In the genomic region with DNA sequence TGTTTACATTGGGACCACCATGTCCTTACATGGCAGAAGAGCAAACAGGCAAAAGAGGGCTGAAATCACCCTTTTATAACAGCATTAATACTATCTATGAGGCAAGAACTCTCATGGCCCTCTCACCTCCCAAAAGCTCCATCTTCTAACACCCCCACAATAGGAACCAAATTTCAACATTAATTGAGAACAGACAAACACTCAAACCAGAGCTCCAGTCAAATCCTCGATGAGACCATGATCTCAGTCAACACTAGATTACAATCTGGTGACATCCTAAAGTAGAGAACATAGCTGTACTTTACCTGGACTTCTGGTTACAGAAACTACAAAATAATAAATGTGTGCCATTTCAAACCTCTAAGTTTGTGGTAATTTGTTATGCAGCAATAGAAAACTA, we compare ENCODE assay signal across 13 cellular contexts. TPM values are rescaled to one million over a fixed set of nuclear protein-coding genes. Genes with fewer than 3 reads are reported as not detected.
DNase-seq lines count a peak whose midpoint lies in the region; ATAC-seq, FAIRE-seq and TF ChIP-seq lines count a peak whose summit lies in the region.
"Had no signal": no experiment of that assay in that cellular context is flagged by ENCODE, and none has a peak within 500 bp of the region (broad histone marks: within the 10 kb centered on the region; RNA-seq: fewer than 3 reads in every experiment).

No MANE protein-coding gene starts in this region.

- no peaks in the 10 kb centered on the region for H3K36me3 ChIP-seq in liver (ENCODE audit: control insufficient read depth in 4 of 4, insufficient read depth in 3 of 4, low read depth in 1 of 4, low read length in 3 of 4)
- H3K36me3 ChIP-seq in HepG2 (replicated peaks in 1 of 2; ENCODE audit: control insufficient read depth in 1 of 2, insufficient read depth in 2 of 2, low read length in 2 of 2): no peaks in the 10 kb centered on the region
- H3K36me3 ChIP-seq in Peyer's patch: no peaks in the 10 kb centered on the region
- no peaks in the 10 kb centered on the region for H3K36me3 ChIP-seq in naive thymus-derived CD4-positive, alpha-beta T cell (ENCODE audit: control insufficient read depth in 2 of 3, insufficient read depth in 3 of 3, low read length in 3 of 3)
- no peaks in the 10 kb centered on the region for H3K36me3 ChIP-seq in Karpas-422 (ENCODE audit: insufficient read depth, low read length)

- POLR2A ChIA-PET in HepG2 (lab: Yijun Ruan, JAX): no interaction called here
- POLR2A ChIA-PET in naive thymus-derived CD4-positive, alpha-beta T cell (lab: Charles Lee): interaction anchor here (0.7 to 3.2 kb wide), 16 partner anchors 8 to 344 kb away, joined by 3 to 47 read pairs (median 5); a partner anchor contains a TSS

- TF ChIP-seq EP300 in HepG2 (IDR thresholded peaks at IDR 0.05; ENCODE audit: low read depth in 2 of 2, low read length in 2 of 2) (no peak), HepG2 (CRISPR knock-in tag; IDR thresholded peaks at IDR 0.05; ENCODE audit: borderline replicate concordance) (no peak)

- CTCF ChIA-PET in HepG2 (lab: Yijun Ruan, JAX; ENCODE audit: low intra/inter-chr PET ratio, low total read pairs): no interaction called here
- CTCF ChIA-PET in naive thymus-derived CD4-positive, alpha-beta T cell (lab: Charles Lee): interaction anchor here (0.9 to 17.2 kb wide), 9 partner anchors 5 to 216 kb away, joined by 3 to 425 read pairs (median 7); a partner anchor contains a TSS

- ATAC-seq in HepG2: no peak
- ATAC-seq in naive thymus-derived CD4-positive, alpha-beta T cell: peak; percentile 42
- ATAC-seq in HG03439 (IDR thresholded peaks at IDR 0.05; ENCODE audit: unreplicated experiment): no peak

- H3K9me2 ChIP-seq in Karpas-422 (replicated peaks; ENCODE audit: insufficient read depth, low read length): no peaks in the 10 kb centered on the region

- no peak overlapping the region for H3K27ac Mint-ChIP-seq in naive thymus-derived CD4-positive, alpha-beta T cell
- H3K27ac Mint-ChIP-seq: activated CD4-positive, alpha-beta memory T cell treated with anti-CD3 and anti-CD28 coated beads, Interleukin-2, amount 10 ng/mL, durations not matched to agents 7 days and 5 days had no signal

- H3K27me3 ChIP-seq in liver (ENCODE audit: control insufficient read depth in 4 of 4, insufficient read depth in 4 of 4, low read length in 3 of 4) (no peaks in the 10 kb centered on the region), HepG2 (ENCODE audit: control insufficient read depth in 1 of 2, insufficient read depth in 2 of 2, low read length in 2 of 2) (peaks cover 0 to 12% of the 10 kb centered on the region in 2 experiments; a peak in 2 of 5 replicates), Peyer's patch (no peaks in the 10 kb centered on the region), Karpas-422 (ENCODE audit: low read length) (peaks cover 2% of the 10 kb centered on the region; the same call in 1 of the 2 replicates)
- H3K27me3 ChIP-seq in naive thymus-derived CD4-positive, alpha-beta T cell (ENCODE audit: control insufficient read depth in 2 of 2, insufficient read depth in 2 of 2, low read length in 2 of 2): no peaks in the 10 kb centered on the region

- H3K27me3 Mint-ChIP-seq in naive thymus-derived CD4-positive, alpha-beta T cell: no peaks in the 10 kb centered on the region
- H3K27me3 Mint-ChIP-seq: activated CD4-positive, alpha-beta memory T cell treated with anti-CD3 and anti-CD28 coated beads, Interleukin-2, amount 10 ng/mL, durations not matched to agents 7 days and 5 days had no signal

- 62% methylated on average over 1 of the region's 1 CpG for WGBS in liver
- 0% methylated on average over 1 of the region's 1 CpG for WGBS in HepG2 (ENCODE audit: low lambda C conversion rate)

- TF ChIP-seq CTCF in liver (IDR thresholded peaks at IDR 0.05; ENCODE audit: low read depth, low read length, missing input control) (no peak), HepG2 (CRISPR knock-in tag; IDR thresholded peaks at IDR 0.05) (no peak), Peyer's patch (IDR thresholded peaks at IDR 0.05) (no peak)

- H3K4me3 Mint-ChIP-seq in naive thymus-derived CD4-positive, alpha-beta T cell: no peak overlapping the region
- H3K4me3 Mint-ChIP-seq: activated CD4-positive, alpha-beta memory T cell treated with anti-CD3 and anti-CD28 coated beads, Interleukin-2, amount 10 ng/mL, durations not matched to agents 7 days and 5 days had no signal

- H4K20me1 ChIP-seq in HepG2 (ENCODE audit: insufficient read depth, low read length): no peaks in the 10 kb centered on the region
- H4K20me1 ChIP-seq in Karpas-422 (ENCODE audit: insufficient read depth, low read depth, low read length): no peaks in the 10 kb centered on the region

- FAIRE-seq in HepG2 (lab: Jason Lieb, UNC): no peak

- H3K4me1 ChIP-seq in liver (ENCODE audit: control insufficient read depth in 4 of 4, insufficient read depth in 4 of 4, low read length in 3 of 4): peaks cover 0 to 1% (median 0%) of the 10 kb centered on the region in 4 donors
- H3K4me1 ChIP-seq in HepG2 (ENCODE audit: insufficient read depth, low read length): no peaks in the 10 kb centered on the region
- peaks cover 0 to 7% (median 2%) of the 10 kb centered on the region in 4 donors for H3K4me1 ChIP-seq in Peyer's patch
- H3K4me1 ChIP-seq in naive thymus-derived CD4-positive, alpha-beta T cell (ENCODE audit: control insufficient read depth in 2 of 2, insufficient read depth in 2 of 2, low read length in 2 of 2): peaks cover 18 to 37% of the 10 kb centered on the region in 2 donors
- peaks cover 17% of the 10 kb centered on the region for H3K4me1 ChIP-seq in Karpas-422 (ENCODE audit: low read length)

- peaks cover 23 to 46% (median 26%) of the 10 kb centered on the region in 7 donors for H3K4me1 Mint-ChIP-seq in naive thymus-derived CD4-positive, alpha-beta T cell

- H3K4me2 ChIP-seq in HepG2 (ENCODE audit: low read depth, low read length) (no peak overlapping the region), Karpas-422 (ENCODE audit: low read depth, low read length, poor library complexity, severe bottlenecking) (no peak overlapping the region)

- DNase-seq in HepG2 (ENCODE audit: low spot score): no peak
- DNase-seq in Peyer's patch: no peak
- DNase-seq in naive thymus-derived CD4-positive, alpha-beta T cell: no peak
- no peak for DNase-seq in Karpas-422
- DNase-seq in MV-4-11 (lab: John Stamatoyannopoulos, UW): no peak
- DNase-seq in NCI-H526 (lab: John Stamatoyannopoulos, UW): no peak
- DNase-seq: AML-193, SW 1271 had no signal

- peak overlapping the region in 1 of 3 donors; percentile 28 for H3K4me3 ChIP-seq in liver (ENCODE audit: low read depth in 1 of 3, low read length in 3 of 3)
- no peak overlapping the region for H3K4me3 ChIP-seq in HepG2 (replicated peaks in 1 of 3; ENCODE audit: insufficient read depth in 1 of 3, low read depth in 2 of 3, low read length in 3 of 3)
- H3K4me3 ChIP-seq in Peyer's patch: peak overlapping the region; percentile 29 to 51 (median 36)
- peak overlapping the region; percentile 80 for H3K4me3 ChIP-seq in naive thymus-derived CD4-positive, alpha-beta T cell (ENCODE audit: low read length)
- H3K4me3 ChIP-seq in Karpas-422 (ENCODE audit: low read length): no peak overlapping the region

- BruUV-seq in HepG2 (replicated peaks; lab: Mats Ljungman, UMichigan): no TSS peak

- intact Hi-C loops in HepG2 (cut with micrococcal nuclease; ENCODE audit: unreplicated experiment): no loop called here
- intact Hi-C loops in naive thymus-derived CD4-positive, alpha-beta T cell (cut with micrococcal nuclease): loop anchor here (1.0 to 10.0 kb wide), 16 partner anchors 8 to 1062 kb away; a partner anchor contains a TSS

- peaks cover 4 to 20% (median 16%) of the 10 kb centered on the region in 5 donors for H3K36me3 Mint-ChIP-seq in naive thymus-derived CD4-positive, alpha-beta T cell

- in situ Hi-C loops in HepG2 (cut with HindIII; ENCODE audit: extremely low pct_ligation_motif_present, low pct_unique_long_range_greater_than_20kb): no loop called here

- H3K9ac ChIP-seq in liver (ENCODE audit: low read depth in 1 of 2, low read length in 2 of 2): no peak overlapping the region
- H3K9ac ChIP-seq in HepG2 (ENCODE audit: insufficient read depth, low read depth, low read length): no peak overlapping the region
- no peak overlapping the region for H3K9ac ChIP-seq in Karpas-422 (ENCODE audit: low read length)

- H3K79me2 ChIP-seq in HepG2 (ENCODE audit: insufficient read depth, low read length) (no peaks in the 10 kb centered on the region), Karpas-422 (ENCODE audit: low read length) (no peaks in the 10 kb centered on the region)

- H2AFZ ChIP-seq in HepG2 (ENCODE audit: low read length) (no peak overlapping the region), Karpas-422 (ENCODE audit: low read length) (no peak overlapping the region)

- H3K9me3 Mint-ChIP-seq in naive thymus-derived CD4-positive, alpha-beta T cell: peaks cover 0 to 6% (median 0%) of the 10 kb centered on the region in 11 donors
- H3K9me3 Mint-ChIP-seq: activated CD4-positive, alpha-beta memory T cell treated with anti-CD3 and anti-CD28 coated beads, Interleukin-2, amount 10 ng/mL, durations not matched to agents 7 days and 5 days had no signal

- H3K9me3 ChIP-seq in liver (ENCODE audit: control insufficient read depth in 4 of 4, low read length in 3 of 4) (no peaks in the 10 kb centered on the region), HepG2 (ENCODE audit: low read length) (no peaks in the 10 kb centered on the region), Peyer's patch (no peaks in the 10 kb centered on the region), Karpas-422 (ENCODE audit: low read length) (no peaks in the 10 kb centered on the region)
- no peaks in the 10 kb centered on the region for H3K9me3 ChIP-seq in naive thymus-derived CD4-positive, alpha-beta T cell (ENCODE audit: control insufficient read depth in 2 of 3, low read length in 3 of 3)

- TF ChIP-seq RAD21 in liver (IDR thresholded peaks at IDR 0.05) (no peak), HepG2 (CRISPR knock-in tag; IDR thresholded peaks at IDR 0.05) (no peak)

- H3K27ac ChIP-seq in liver (ENCODE audit: low read depth in 1 of 2, low read length in 2 of 2) (peak overlapping the region; percentile 44 to 77), HepG2 (ENCODE audit: extremely low read length, insufficient read depth, low read length) (no peak overlapping the region), Peyer's patch (peak overlapping the region; percentile 75 to 83 (median 79)), Karpas-422 (ENCODE audit: low read length) (no peak overlapping the region)
- peak overlapping the region; percentile 85 for H3K27ac ChIP-seq in naive thymus-derived CD4-positive, alpha-beta T cell (ENCODE audit: low read depth, low read length)

- TF ChIP-seq POLR2A in HepG2 (IDR thresholded peaks at IDR 0.05; ENCODE audit: insufficient read depth in 1 of 2, low read depth in 2 of 2, low read length in 2 of 2): no peak
- TF ChIP-seq POLR2A in Peyer's patch (IDR thresholded peaks at IDR 0.05): no peak

RNA-seq across cellular contexts. Expression of a gene that starts 25.1 kb away (rescaled TPM):
- under 1 TPM in 1 of 2 donors, not detected in 1; under 0.01 TPM for total RNA-seq in liver
- not detected for polyA plus RNA-seq in liver
- not detected in 2 replicates for total RNA-seq in HepG2 (2016; rRNA removed; fragmentation: Illumina TruSeq; extraction: Trizol)
- not detected in 2 replicates for total RNA-seq in HepG2 (2016; cell fraction: cytosol; rRNA removed; fragmentation: Illumina TruSeq; extraction: Trizol; ENCODE audit: low read depth)
- total RNA-seq in HepG2 (2016; cell fraction: insoluble cytoplasmic fraction; rRNA removed; fragmentation: Illumina TruSeq; extraction: Trizol): not detected in 2 replicates
- not detected in 2 replicates for total RNA-seq in HepG2 (2016; cell fraction: membrane; rRNA removed; fragmentation: Illumina TruSeq; extraction: Trizol)
- not detected in 2 replicates for total RNA-seq in HepG2 (2016; cell fraction: nucleus; rRNA removed; fragmentation: Illumina TruSeq; extraction: Trizol)
- polyA plus RNA-seq in HepG2 (2011; rRNA removed): not detected in 2 replicates
- not detected in 2 replicates for polyA plus RNA-seq in HepG2 (2011; cell fraction: cytosol; rRNA removed)
- not detected in 2 replicates for polyA plus RNA-seq in HepG2 (2011; cell fraction: nucleus; rRNA removed)
- not detected in 2 replicates for polyA plus RNA-seq in HepG2 (2012)
- polyA plus RNA-seq in HepG2 (2016; cell fraction: cytosol; fragmentation: Illumina TruSeq; extraction: Trizol; ENCODE audit: low read depth): not detected in 2 replicates
- not detected in 2 replicates for polyA plus RNA-seq in HepG2 (2016; cell fraction: insoluble cytoplasmic fraction; fragmentation: Illumina TruSeq; extraction: Trizol; ENCODE audit: low read depth)
- not detected in 2 replicates for polyA plus RNA-seq in HepG2 (2016; cell fraction: membrane; fragmentation: Illumina TruSeq; extraction: Trizol; ENCODE audit: low read depth)
- not detected in 2 replicates for polyA plus RNA-seq in HepG2 (2016; cell fraction: nucleus; fragmentation: Illumina TruSeq; extraction: Trizol; ENCODE audit: insufficient read depth, low read depth)
- not detected in 2 replicates for polyA minus RNA-seq in HepG2 (2011; rRNA and poly(A)+ RNA removed; ENCODE audit: low replicate concordance)
- polyA minus RNA-seq in HepG2 (2011; cell fraction: cytosol; rRNA and poly(A)+ RNA removed): not detected in 2 replicates
- polyA minus RNA-seq in HepG2 (2011; cell fraction: nucleus; rRNA and poly(A)+ RNA removed): not detected in 2 replicates
- total RNA-seq in Peyer's patch: 1 to 10 TPM in 1 of 4 donors, under 1 TPM in 2, not detected in 1; 0.18 to 1.2 (median 0.85) TPM
- under 1 TPM in 1 of 5 experiments, not detected in 4; 0.15 TPM for total RNA-seq in naive thymus-derived CD4-positive, alpha-beta T cell
- polyA plus RNA-seq in naive thymus-derived CD4-positive, alpha-beta T cell: not detected
- total RNA-seq in Karpas-422 (2014; rRNA removed; shearing (Covaris generic); ENCODE audit: low replicate concordance): 0.22 and 0.48 TPM in 2 replicates
- total RNA-seq: activated CD4-positive, alpha-beta memory T cell treated with anti-CD3 and anti-CD28 coated beads, Interleukin-2, amount 10 ng/mL, durations not matched to agents 7 days and 5 days; myocyte had no signal

RNA-seq across cellular contexts. Expression of a gene that starts 36.2 kb away (rescaled TPM):
- total RNA-seq in liver (not detected), HepG2 (2016; rRNA removed; fragmentation: Illumina TruSeq; extraction: Trizol) (not detected in 2 replicates), Peyer's patch (not detected)
- polyA plus RNA-seq in liver (not detected), HepG2 (2011; rRNA removed) (not detected in 2 replicates)
- total RNA-seq in HepG2 (2016; cell fraction: cytosol; rRNA removed; fragmentation: Illumina TruSeq; extraction: Trizol; ENCODE audit: low read depth): not detected in 2 replicates
- not detected in 2 replicates for total RNA-seq in HepG2 (2016; cell fraction: insoluble cytoplasmic fraction; rRNA removed; fragmentation: Illumina TruSeq; extraction: Trizol)
- not detected in 2 replicates for total RNA-seq in HepG2 (2016; cell fraction: membrane; rRNA removed; fragmentation: Illumina TruSeq; extraction: Trizol)
- total RNA-seq in HepG2 (2016; cell fraction: nucleus; rRNA removed; fragmentation: Illumina TruSeq; extraction: Trizol): not detected in 2 replicates
- polyA plus RNA-seq in HepG2 (2011; cell fraction: cytosol; rRNA removed): not detected in 2 replicates
- not detected in 2 replicates for polyA plus RNA-seq in HepG2 (2011; cell fraction: nucleus; rRNA removed)
- not detected in 2 replicates for polyA plus RNA-seq in HepG2 (2012)
- polyA plus RNA-seq in HepG2 (2016; cell fraction: cytosol; fragmentation: Illumina TruSeq; extraction: Trizol; ENCODE audit: low read depth): not detected in 2 replicates
- not detected in 2 replicates for polyA plus RNA-seq in HepG2 (2016; cell fraction: insoluble cytoplasmic fraction; fragmentation: Illumina TruSeq; extraction: Trizol; ENCODE audit: low read depth)
- polyA plus RNA-seq in HepG2 (2016; cell fraction: membrane; fragmentation: Illumina TruSeq; extraction: Trizol; ENCODE audit: low read depth): not detected in 2 replicates
- not detected in 2 replicates for polyA plus RNA-seq in HepG2 (2016; cell fraction: nucleus; fragmentation: Illumina TruSeq; extraction: Trizol; ENCODE audit: insufficient read depth, low read depth)
- polyA minus RNA-seq in HepG2 (2011; rRNA and poly(A)+ RNA removed; ENCODE audit: low replicate concordance): not detected in 2 replicates
- polyA minus RNA-seq in HepG2 (2011; cell fraction: cytosol; rRNA and poly(A)+ RNA removed): not detected in 2 replicates
- polyA minus RNA-seq in HepG2 (2011; cell fraction: nucleus; rRNA and poly(A)+ RNA removed): not detected in 2 replicates
- not detected for total RNA-seq in naive thymus-derived CD4-positive, alpha-beta T cell
- polyA plus RNA-seq in naive thymus-derived CD4-positive, alpha-beta T cell: not detected
- not detected in 2 replicates for total RNA-seq in Karpas-422 (2014; rRNA removed; shearing (Covaris generic); ENCODE audit: low replicate concordance)
- total RNA-seq: activated CD4-positive, alpha-beta memory T cell treated with anti-CD3 and anti-CD28 coated beads, Interleukin-2, amount 10 ng/mL, durations not matched to agents 7 days and 5 days; myocyte had no signal
- polyA plus RNA-seq: adipose tissue had no signal

RNA-seq across cellular contexts. Expression of a gene that starts 52.9 kb away (rescaled TPM):
- under 1 TPM in 1 of 2 donors, not detected in 1; 0.08 TPM for total RNA-seq in liver
- not detected for polyA plus RNA-seq in liver
- not detected in 2 replicates for total RNA-seq in HepG2 (2016; rRNA removed; fragmentation: Illumina TruSeq; extraction: Trizol)
- not detected in 2 replicates for total RNA-seq in HepG2 (2016; cell fraction: cytosol; rRNA removed; fragmentation: Illumina TruSeq; extraction: Trizol; ENCODE audit: low read depth)
- not detected in 2 replicates for total RNA-seq in HepG2 (2016; cell fraction: insoluble cytoplasmic fraction; rRNA removed; fragmentation: Illumina TruSeq; extraction: Trizol)
- total RNA-seq in HepG2 (2016; cell fraction: membrane; rRNA removed; fragmentation: Illumina TruSeq; extraction: Trizol): not detected in 2 replicates
- not detected in 2 replicates for total RNA-seq in HepG2 (2016; cell fraction: nucleus; rRNA removed; fragmentation: Illumina TruSeq; extraction: Trizol)
- polyA plus RNA-seq in HepG2 (2011; rRNA removed): not detected in 2 replicates
- not detected in 2 replicates for polyA plus RNA-seq in HepG2 (2011; cell fraction: cytosol; rRNA removed)
- not detected in 2 replicates for polyA plus RNA-seq in HepG2 (2011; cell fraction: nucleus; rRNA removed)
- not detected in 2 replicates for polyA plus RNA-seq in HepG2 (2012)
- polyA plus RNA-seq in HepG2 (2016; cell fraction: cytosol; fragmentation: Illumina TruSeq; extraction: Trizol; ENCODE audit: low read depth): not detected in 2 replicates
- not detected in 2 replicates for polyA plus RNA-seq in HepG2 (2016; cell fraction: insoluble cytoplasmic fraction; fragmentation: Illumina TruSeq; extraction: Trizol; ENCODE audit: low read depth)
- not detected in 2 replicates for polyA plus RNA-seq in HepG2 (2016; cell fraction: membrane; fragmentation: Illumina TruSeq; extraction: Trizol; ENCODE audit: low read depth)
- polyA plus RNA-seq in HepG2 (2016; cell fraction: nucleus; fragmentation: Illumina TruSeq; extraction: Trizol; ENCODE audit: insufficient read depth, low read depth): not detected in 2 replicates
- polyA minus RNA-seq in HepG2 (2011; rRNA and poly(A)+ RNA removed; ENCODE audit: low replicate concordance): not detected in 2 replicates
- not detected in 2 replicates for polyA minus RNA-seq in HepG2 (2011; cell fraction: cytosol; rRNA and poly(A)+ RNA removed)
- polyA minus RNA-seq in HepG2 (2011; cell fraction: nucleus; rRNA and poly(A)+ RNA removed): not detected in 2 replicates
- total RNA-seq in Peyer's patch: under 1 TPM in 2 of 4 donors, not detected in 2; 0.40 to 0.70 TPM
- under 1 TPM in 1 of 5 experiments, not detected in 4; 0.34 TPM for total RNA-seq in naive thymus-derived CD4-positive, alpha-beta T cell
- polyA plus RNA-seq in naive thymus-derived CD4-positive, alpha-beta T cell: not detected
- 0.54 and 2.9 TPM in 2 replicates for total RNA-seq in Karpas-422 (2014; rRNA removed; shearing (Covaris generic); ENCODE audit: low replicate concordance)
- total RNA-seq: activated CD4-positive, alpha-beta memory T cell treated with anti-CD3 and anti-CD28 coated beads, Interleukin-2, amount 10 ng/mL, durations not matched to agents 7 days and 5 days; myocyte had no signal
- polyA plus RNA-seq: adipose tissue had no signal

Comparison
In these comparisons a context has a peak if more than half of its experiments do, and no peak if none do; other contexts are left out.
1. H3K27ac ChIP-seq: peak in liver (2 of 2), Peyer's patch (4 of 4) and naive thymus-derived CD4-positive, alpha-beta T cell (single experiment); none in HepG2 (single experiment) and Karpas-422 (single experiment).
2. H3K4me3 ChIP-seq: peak in Peyer's patch (4 of 4) and naive thymus-derived CD4-positive, alpha-beta T cell (single experiment); none in HepG2 (0 of 3) and Karpas-422 (single experiment).